ENCODE assay signal across 1 cellular context in the genomic region with DNA sequence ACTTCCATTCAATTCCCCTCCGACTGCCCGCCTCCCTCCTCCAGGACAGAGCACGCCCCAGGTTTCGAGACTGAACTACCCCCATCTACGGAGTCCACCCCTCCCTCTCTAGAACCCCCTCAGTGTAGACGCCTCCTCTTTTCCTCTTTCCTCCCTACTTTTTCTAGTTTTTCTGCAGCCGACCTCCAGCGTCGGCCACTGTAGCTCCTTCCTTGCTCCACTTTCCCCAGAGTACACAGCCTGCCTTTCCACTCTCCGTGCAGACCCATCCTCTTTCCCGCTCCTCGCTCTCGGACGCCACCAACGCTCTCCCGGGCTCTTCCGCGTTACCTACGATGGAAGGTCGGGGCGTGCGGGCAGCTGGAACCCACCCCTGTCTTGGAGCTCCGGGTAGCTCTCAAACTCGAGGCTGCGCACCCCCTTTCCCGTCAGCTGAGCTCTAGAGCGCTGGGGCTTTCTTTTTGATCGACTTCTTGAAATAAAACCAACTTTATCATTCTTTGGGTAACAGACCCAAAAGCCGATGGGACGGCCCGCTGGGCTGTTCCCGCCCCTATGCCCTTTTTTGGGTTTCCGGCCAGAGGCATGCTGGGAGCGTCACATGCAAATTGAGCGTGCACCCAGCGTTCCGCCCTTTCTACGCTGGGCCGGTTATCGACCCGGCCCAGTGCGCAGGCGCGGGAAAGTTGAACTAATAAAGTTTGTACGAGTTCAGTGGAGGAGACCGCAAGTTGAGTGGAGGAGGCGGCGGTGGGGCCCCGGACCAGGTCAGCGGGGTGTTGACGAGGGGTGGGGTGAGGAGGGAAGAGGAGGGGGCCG.
TF ChIP-seq lines count a peak whose summit lies in the region.

Gene BCL2L12 (plus strand): TSS at position 633 of the 819 bp plus-strand sequence. CDS start 760 bp downstream, outside the sequence.
A gene with protein sequence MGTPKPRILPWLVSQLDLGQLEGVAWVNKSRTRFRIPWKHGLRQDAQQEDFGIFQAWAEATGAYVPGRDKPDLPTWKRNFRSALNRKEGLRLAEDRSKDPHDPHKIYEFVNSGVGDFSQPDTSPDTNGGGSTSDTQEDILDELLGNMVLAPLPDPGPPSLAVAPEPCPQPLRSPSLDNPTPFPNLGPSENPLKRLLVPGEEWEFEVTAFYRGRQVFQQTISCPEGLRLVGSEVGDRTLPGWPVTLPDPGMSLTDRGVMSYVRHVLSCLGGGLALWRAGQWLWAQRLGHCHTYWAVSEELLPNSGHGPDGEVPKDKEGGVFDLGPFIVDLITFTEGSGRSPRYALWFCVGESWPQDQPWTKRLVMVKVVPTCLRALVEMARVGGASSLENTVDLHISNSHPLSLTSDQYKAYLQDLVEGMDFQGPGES (minus strand): TSS at position 557 of the 819 bp plus-strand sequence. CDS start 1,019 bp downstream, outside the sequence.

TF ChIP-seq in HepG2, 621 proteins besides CTCF, POLR2A, EP300 and RAD21 (continued from another document and continues in another):
- TF ChIP-seq, protein P1, sequence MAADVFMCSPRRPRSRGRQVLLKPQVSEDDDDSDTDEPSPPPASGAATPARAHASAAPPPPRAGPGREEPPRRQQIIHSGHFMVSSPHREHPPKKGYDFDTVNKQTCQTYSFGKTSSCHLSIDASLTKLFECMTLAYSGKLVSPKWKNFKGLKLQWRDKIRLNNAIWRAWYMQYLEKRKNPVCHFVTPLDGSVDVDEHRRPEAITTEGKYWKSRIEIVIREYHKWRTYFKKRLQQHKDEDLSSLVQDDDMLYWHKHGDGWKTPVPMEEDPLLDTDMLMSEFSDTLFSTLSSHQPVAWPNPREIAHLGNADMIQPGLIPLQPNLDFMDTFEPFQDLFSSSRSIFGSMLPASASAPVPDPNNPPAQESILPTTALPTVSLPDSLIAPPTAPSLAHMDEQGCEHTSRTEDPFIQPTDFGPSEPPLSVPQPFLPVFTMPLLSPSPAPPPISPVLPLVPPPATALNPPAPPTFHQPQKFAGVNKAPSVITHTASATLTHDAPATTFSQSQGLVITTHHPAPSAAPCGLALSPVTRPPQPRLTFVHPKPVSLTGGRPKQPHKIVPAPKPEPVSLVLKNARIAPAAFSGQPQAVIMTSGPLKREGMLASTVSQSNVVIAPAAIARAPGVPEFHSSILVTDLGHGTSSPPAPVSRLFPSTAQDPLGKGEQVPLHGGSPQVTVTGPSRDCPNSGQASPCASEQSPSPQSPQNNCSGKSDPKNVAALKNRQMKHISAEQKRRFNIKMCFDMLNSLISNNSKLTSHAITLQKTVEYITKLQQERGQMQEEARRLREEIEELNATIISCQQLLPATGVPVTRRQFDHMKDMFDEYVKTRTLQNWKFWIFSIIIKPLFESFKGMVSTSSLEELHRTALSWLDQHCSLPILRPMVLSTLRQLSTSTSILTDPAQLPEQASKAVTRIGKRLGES (CRISPR knock-in tag; IDR thresholded peaks at IDR 0.05; ENCODE audit: borderline replicate concordance), result no peak
- TF ChIP-seq ZSCAN20 (CRISPR knock-in tag; IDR thresholded peaks at IDR 0.05; ENCODE audit: borderline replicate concordance) (no peak), KAT8 (CRISPR knock-in tag; IDR thresholded peaks at IDR 0.05) (peak; percentile 67), HCFC1 (IDR thresholded peaks at IDR 0.05; ENCODE audit: low read depth, low read length) (peak; percentile 20; the same call in 1 of the 2 replicates), ZNF766 (CRISPR knock-in tag; IDR thresholded peaks at IDR 0.05; ENCODE audit: borderline replicate concordance) (0 out of 2 replicates have a peak, but pooled peaks have one; percentile 27), CHD4 (IDR thresholded peaks at IDR 0.05; ENCODE audit: borderline replicate concordance, low read length) (no peak), ZNF329 (CRISPR knock-in tag; IDR thresholded peaks at IDR 0.05; ENCODE audit: low read depth) (no peak), POLR2AphosphoS2 (IDR thresholded peaks at IDR 0.05; ENCODE audit: low read depth, low read length) (no peak), ZNF687 (CRISPR knock-in tag; IDR thresholded peaks at IDR 0.05) (peak; percentile 57; the same call in 1 of the 2 replicates), DRAP1 (CRISPR knock-in tag; IDR thresholded peaks at IDR 0.05) (peak; percentile 45; the same call in 1 of the 2 replicates), ZNF17 (CRISPR knock-in tag; IDR thresholded peaks at IDR 0.05) (no peak), ZNF256 (CRISPR knock-in tag; conservative IDR thresholded peaks at IDR 0.05) (0 out of 2 replicates have a peak, but pooled peaks have one; percentile 13), ZNF343 (CRISPR knock-in tag; IDR thresholded peaks at IDR 0.05) (0 out of 2 replicates have a peak, but pooled peaks have one; percentile 42), THAP9 (CRISPR knock-in tag; IDR thresholded peaks at IDR 0.05; ENCODE audit: borderline replicate concordance) (peak; percentile 96)
- TF ChIP-seq, protein P2, sequence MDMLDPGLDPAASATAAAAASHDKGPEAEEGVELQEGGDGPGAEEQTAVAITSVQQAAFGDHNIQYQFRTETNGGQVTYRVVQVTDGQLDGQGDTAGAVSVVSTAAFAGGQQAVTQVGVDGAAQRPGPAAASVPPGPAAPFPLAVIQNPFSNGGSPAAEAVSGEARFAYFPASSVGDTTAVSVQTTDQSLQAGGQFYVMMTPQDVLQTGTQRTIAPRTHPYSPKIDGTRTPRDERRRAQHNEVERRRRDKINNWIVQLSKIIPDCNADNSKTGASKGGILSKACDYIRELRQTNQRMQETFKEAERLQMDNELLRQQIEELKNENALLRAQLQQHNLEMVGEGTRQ (IDR thresholded peaks at IDR 0.05; ENCODE audit: low read depth, low read length), result no peak
- TF ChIP-seq, protein P2 (CRISPR knock-in tag; IDR thresholded peaks at IDR 0.05; ENCODE audit: borderline replicate concordance), result peak; percentile 99; the same call in 1 of the 2 replicates
- TF ChIP-seq, protein P3, sequence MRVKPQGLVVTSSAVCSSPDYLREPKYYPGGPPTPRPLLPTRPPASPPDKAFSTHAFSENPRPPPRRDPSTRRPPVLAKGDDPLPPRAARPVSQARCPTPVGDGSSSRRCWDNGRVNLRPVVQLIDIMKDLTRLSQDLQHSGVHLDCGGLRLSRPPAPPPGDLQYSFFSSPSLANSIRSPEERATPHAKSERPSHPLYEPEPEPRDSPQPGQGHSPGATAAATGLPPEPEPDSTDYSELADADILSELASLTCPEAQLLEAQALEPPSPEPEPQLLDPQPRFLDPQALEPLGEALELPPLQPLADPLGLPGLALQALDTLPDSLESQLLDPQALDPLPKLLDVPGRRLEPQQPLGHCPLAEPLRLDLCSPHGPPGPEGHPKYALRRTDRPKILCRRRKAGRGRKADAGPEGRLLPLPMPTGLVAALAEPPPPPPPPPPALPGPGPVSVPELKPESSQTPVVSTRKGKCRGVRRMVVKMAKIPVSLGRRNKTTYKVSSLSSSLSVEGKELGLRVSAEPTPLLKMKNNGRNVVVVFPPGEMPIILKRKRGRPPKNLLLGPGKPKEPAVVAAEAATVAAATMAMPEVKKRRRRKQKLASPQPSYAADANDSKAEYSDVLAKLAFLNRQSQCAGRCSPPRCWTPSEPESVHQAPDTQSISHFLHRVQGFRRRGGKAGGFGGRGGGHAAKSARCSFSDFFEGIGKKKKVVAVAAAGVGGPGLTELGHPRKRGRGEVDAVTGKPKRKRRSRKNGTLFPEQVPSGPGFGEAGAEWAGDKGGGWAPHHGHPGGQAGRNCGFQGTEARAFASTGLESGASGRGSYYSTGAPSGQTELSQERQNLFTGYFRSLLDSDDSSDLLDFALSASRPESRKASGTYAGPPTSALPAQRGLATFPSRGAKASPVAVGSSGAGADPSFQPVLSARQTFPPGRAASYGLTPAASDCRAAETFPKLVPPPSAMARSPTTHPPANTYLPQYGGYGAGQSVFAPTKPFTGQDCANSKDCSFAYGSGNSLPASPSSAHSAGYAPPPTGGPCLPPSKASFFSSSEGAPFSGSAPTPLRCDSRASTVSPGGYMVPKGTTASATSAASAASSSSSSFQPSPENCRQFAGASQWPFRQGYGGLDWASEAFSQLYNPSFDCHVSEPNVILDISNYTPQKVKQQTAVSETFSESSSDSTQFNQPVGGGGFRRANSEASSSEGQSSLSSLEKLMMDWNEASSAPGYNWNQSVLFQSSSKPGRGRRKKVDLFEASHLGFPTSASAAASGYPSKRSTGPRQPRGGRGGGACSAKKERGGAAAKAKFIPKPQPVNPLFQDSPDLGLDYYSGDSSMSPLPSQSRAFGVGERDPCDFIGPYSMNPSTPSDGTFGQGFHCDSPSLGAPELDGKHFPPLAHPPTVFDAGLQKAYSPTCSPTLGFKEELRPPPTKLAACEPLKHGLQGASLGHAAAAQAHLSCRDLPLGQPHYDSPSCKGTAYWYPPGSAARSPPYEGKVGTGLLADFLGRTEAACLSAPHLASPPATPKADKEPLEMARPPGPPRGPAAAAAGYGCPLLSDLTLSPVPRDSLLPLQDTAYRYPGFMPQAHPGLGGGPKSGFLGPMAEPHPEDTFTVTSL (CRISPR knock-in tag; IDR thresholded peaks at IDR 0.05; ENCODE audit: borderline replicate concordance), result 0 out of 2 replicates have a peak, but pooled peaks have one; percentile 48
- TF ChIP-seq, protein P4, sequence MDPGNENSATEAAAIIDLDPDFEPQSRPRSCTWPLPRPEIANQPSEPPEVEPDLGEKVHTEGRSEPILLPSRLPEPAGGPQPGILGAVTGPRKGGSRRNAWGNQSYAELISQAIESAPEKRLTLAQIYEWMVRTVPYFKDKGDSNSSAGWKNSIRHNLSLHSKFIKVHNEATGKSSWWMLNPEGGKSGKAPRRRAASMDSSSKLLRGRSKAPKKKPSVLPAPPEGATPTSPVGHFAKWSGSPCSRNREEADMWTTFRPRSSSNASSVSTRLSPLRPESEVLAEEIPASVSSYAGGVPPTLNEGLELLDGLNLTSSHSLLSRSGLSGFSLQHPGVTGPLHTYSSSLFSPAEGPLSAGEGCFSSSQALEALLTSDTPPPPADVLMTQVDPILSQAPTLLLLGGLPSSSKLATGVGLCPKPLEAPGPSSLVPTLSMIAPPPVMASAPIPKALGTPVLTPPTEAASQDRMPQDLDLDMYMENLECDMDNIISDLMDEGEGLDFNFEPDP (CRISPR knock-in tag; conservative IDR thresholded peaks at IDR 0.05), result no peak
